ENCODE assay signal across 11 cellular contexts in the genomic region with DNA sequence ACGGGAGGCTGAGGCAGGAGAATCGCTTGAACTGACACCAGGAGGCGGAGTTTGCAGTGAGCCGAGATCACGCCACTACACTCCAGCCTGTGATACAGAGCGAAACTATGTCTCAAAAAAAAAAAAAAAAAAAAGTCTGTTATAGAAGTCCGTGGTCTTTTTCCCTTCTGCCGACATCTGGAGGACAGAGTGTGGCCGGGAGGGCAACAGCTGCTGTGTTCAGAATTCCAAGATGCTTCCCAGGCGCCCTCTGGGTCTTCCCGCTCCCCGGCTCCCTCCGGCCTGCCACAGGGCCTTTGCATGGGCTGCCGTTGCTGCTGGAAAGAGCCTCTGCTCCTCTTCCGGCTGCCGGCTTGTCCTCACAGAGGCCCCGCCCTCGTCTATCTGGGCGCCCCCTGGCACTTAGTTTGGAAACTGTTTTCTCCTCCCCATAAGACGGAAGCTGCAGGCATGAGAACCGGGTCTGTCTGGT. TPM values are rescaled to one million over a fixed set of nuclear protein-coding genes. Genes with fewer than 3 reads are reported as not detected.
DNase-seq lines count a peak whose midpoint lies in the region; ATAC-seq and TF ChIP-seq lines count a peak whose summit lies in the region.
"Had no signal": no experiment of that assay in that cellular context is flagged by ENCODE, and none has a peak within 500 bp of the region (broad histone marks: within the 10 kb centered on the region; RNA-seq: fewer than 3 reads in every experiment).

No MANE protein-coding gene starts in this region.

- no peak overlapping the region for H3K4me3 ChIP-seq in CD8-positive, alpha-beta memory T cell (ENCODE audit: low read length)
- no peak overlapping the region for H3K4me3 ChIP-seq in IMR-90 (ENCODE audit: insufficient read depth, low read depth, low read length)
- H3K4me3 ChIP-seq: coronary artery, left lung had no signal

- H3K4me1 Mint-ChIP-seq in CD8-positive, alpha-beta memory T cell = peaks cover 0 to 7% (median 0%) of the 10 kb centered on the region in 3 donors
- peaks cover 6% of the 10 kb centered on the region for H3K4me1 Mint-ChIP-seq in activated T-cell treated with anti-CD3 and anti-CD28 coated beads, Interleukin-2, amount 50 U/mL, for 24 hours (ENCODE audit: low read depth)
- H3K4me1 Mint-ChIP-seq in neural crest cell = no peaks in the 10 kb centered on the region

- CTCF ChIA-PET in CD8-positive, alpha-beta memory T cell (lab: Charles Lee) = no interaction called here
- CTCF ChIA-PET in IMR-90 (lab: Yijun Ruan, JAX) = no interaction called here

- intact Hi-C loops in IMR-90 (cut with micrococcal nuclease) = no loop called here

- no peaks in the 10 kb centered on the region for H3K9me3 ChIP-seq in CD8-positive, alpha-beta memory T cell (ENCODE audit: low read length)
- peaks cover 5% of the 10 kb centered on the region; the same call in 1 of the 2 replicates for H3K9me3 ChIP-seq in IMR-90 (ENCODE audit: control insufficient read depth, insufficient read depth, low read length)

- no peak overlapping the region for H4K5ac ChIP-seq in IMR-90 (ENCODE audit: low read depth, low read length)

- no peak overlapping the region for H2AFZ ChIP-seq in IMR-90 (replicated peaks; ENCODE audit: low read length, poor library complexity)

- no peak overlapping the region for H3K4ac ChIP-seq in IMR-90 (ENCODE audit: low read depth, low read length)

- H3K36me3 ChIP-seq in CD8-positive, alpha-beta memory T cell (ENCODE audit: insufficient read depth, low read length) = no peaks in the 10 kb centered on the region
- H3K36me3 ChIP-seq in IMR-90 (ENCODE audit: control insufficient read depth, insufficient read depth, low read length) = no peaks in the 10 kb centered on the region
- H3K36me3 ChIP-seq: left lung had no signal

- TF ChIP-seq POLR2A in IMR-90 (IDR thresholded peaks at IDR 0.05; ENCODE audit: low read depth, low read length) = no peak

- H4K91ac ChIP-seq in IMR-90 (ENCODE audit: insufficient read depth, low read depth, low read length) = no peak overlapping the region

- no peak overlapping the region for H2BK120ac ChIP-seq in IMR-90 (ENCODE audit: low read depth, low read length)

- BruUV-seq in IMR-90 (replicated peaks; lab: Mats Ljungman, UMichigan) = no TSS peak

- peaks cover 6% of the 10 kb centered on the region; the same call in 1 of the 2 replicates for H4K20me1 ChIP-seq in IMR-90 (ENCODE audit: insufficient read depth, low read length)

- no peak overlapping the region for H3K56ac ChIP-seq in IMR-90 (ENCODE audit: extremely low read depth, insufficient read depth, low read length)

- H2BK20ac ChIP-seq in IMR-90 (ENCODE audit: low read depth, low read length) = no peak overlapping the region

- no peak overlapping the region for H3K14ac ChIP-seq in IMR-90 (replicated peaks; ENCODE audit: low read depth, low read length)

- ATAC-seq in IMR-90 (ENCODE audit: low read depth) (no peak), GM18861 (IDR thresholded peaks at IDR 0.05; ENCODE audit: unreplicated experiment) (no peak), GM19452 (IDR thresholded peaks at IDR 0.05; ENCODE audit: unreplicated experiment) (no peak)
- ATAC-seq: left lung had no signal

- no peak overlapping the region for H3K18ac ChIP-seq in IMR-90 (ENCODE audit: low read depth, low read length)

- peaks cover 0 to 6% (median 2%) of the 10 kb centered on the region in 5 donors for H3K9me3 Mint-ChIP-seq in CD8-positive, alpha-beta memory T cell
- peaks cover 3% of the 10 kb centered on the region for H3K9me3 Mint-ChIP-seq in activated T-cell treated with anti-CD3 and anti-CD28 coated beads, Interleukin-2, amount 50 U/mL, for 24 hours
- H3K9me3 Mint-ChIP-seq in neural crest cell = no peaks in the 10 kb centered on the region

- in situ Hi-C loops in IMR-90 (cut with MboI; ENCODE audit: low sequenced_read_pairs) = no loop called here

- peaks cover 7% of the 10 kb centered on the region for H3K4me1 ChIP-seq in CD8-positive, alpha-beta memory T cell (ENCODE audit: insufficient read depth, low read length)
- peaks cover 10% of the 10 kb centered on the region; the same call in 1 of the 2 replicates for H3K4me1 ChIP-seq in IMR-90 (ENCODE audit: control insufficient read depth, insufficient read depth, low read length)

- no peak overlapping the region for H4K8ac ChIP-seq in IMR-90 (ENCODE audit: low read depth in 2 of 2, low read length in 2 of 2)

- H2BK5ac ChIP-seq in IMR-90 (ENCODE audit: low read depth, low read length, poor library complexity, severe bottlenecking) = no peak overlapping the region

- dilution Hi-C loops in IMR-90 (cut with HindIII; ENCODE audit: low sequenced_read_pairs, unreplicated experiment) = no loop called here

- no peak overlapping the region for H2AK5ac ChIP-seq in IMR-90 (ENCODE audit: low read depth, low read length)

- no peak overlapping the region for H3K9ac ChIP-seq in IMR-90 (ENCODE audit: low read depth, low read length)

- H3K27me3 ChIP-seq in CD8-positive, alpha-beta memory T cell (ENCODE audit: insufficient read depth, low read length, poor library complexity, severe bottlenecking) = peaks cover 10% of the 10 kb centered on the region
- peaks cover 6% of the 10 kb centered on the region; the same call in 1 of the 2 replicates for H3K27me3 ChIP-seq in IMR-90 (ENCODE audit: control insufficient read depth, insufficient read depth, low read length)

- WGBS in IMR-90 (ENCODE audit: extremely low coverage in 2 of 2, insufficient read length in 1 of 2), 2 experiments = 62% methylated on average over 14 of the region's 21 CpGs; no CpG with 5 or more reads in 1 of the 2 experiments

- H3K27ac ChIP-seq in CD8-positive, alpha-beta memory T cell (ENCODE audit: low read depth, low read length) = no peak overlapping the region
- no peak overlapping the region for H3K27ac ChIP-seq in IMR-90 (ENCODE audit: insufficient read depth, low read length)
- H3K27ac ChIP-seq: coronary artery, left lung had no signal

- H2BK15ac ChIP-seq in IMR-90 (ENCODE audit: low read depth, low read length) = no peak overlapping the region

- POLR2A ChIA-PET in CD8-positive, alpha-beta memory T cell (lab: Charles Lee) = no interaction called here
- POLR2A ChIA-PET in IMR-90 (lab: Charles Lee; ENCODE audit: unreplicated experiment) = no interaction called here

- no peak overlapping the region for H3K4me2 ChIP-seq in IMR-90 (ENCODE audit: low read depth, low read length)

- no peaks in the 10 kb centered on the region for H3K79me1 ChIP-seq in IMR-90 (ENCODE audit: low read depth in 1 of 2, low read length in 2 of 2)

- H3K23ac ChIP-seq in IMR-90 (ENCODE audit: low read depth, low read length) = no peak overlapping the region

- peak overlapping the region in 2 of 8 donors; percentile 21 to 74 for H3K27ac Mint-ChIP-seq in CD8-positive, alpha-beta memory T cell
- H3K27ac Mint-ChIP-seq in activated T-cell treated with anti-CD3 and anti-CD28 coated beads, Interleukin-2, amount 50 U/mL, for 24 hours = no peak overlapping the region
- no peak overlapping the region for H3K27ac Mint-ChIP-seq in neural crest cell (ENCODE audit: unreplicated experiment)

- TF ChIP-seq CTCF in IMR-90 (conservative IDR thresholded peaks at IDR 0.05; ENCODE audit: low read depth, low read length) (0 out of 2 replicates have a peak, but pooled peaks have one; percentile 12), neural crest cell (conservative IDR thresholded peaks at IDR 0.05) (no peak)

- DNase-seq in CD8-positive, alpha-beta memory T cell = peak in 2 of 5 donors; percentile 8 to 12
- DNase-seq in IMR-90 (peak; percentile 47), neural crest cell (ENCODE audit: low read depth, low spot score) (no peak), epidermal melanocyte (ENCODE audit: insufficient read length, low spot score) (no peak)
- peak; percentile 43 for DNase-seq in activated T-cell treated with anti-CD3 and anti-CD28 coated beads, Interleukin-2, amount 50 U/mL, for 24 hours
- DNase-seq in effector CD4-positive, alpha-beta T cell = no peak
- DNase-seq: left lung, NCI-H1694 treated with DMSO at 0.1 percent for 48 hours had no signal

- no peak for TF ChIP-seq RAD21 in IMR-90 (IDR thresholded peaks at IDR 0.05; ENCODE audit: low read length)

- H3K27me3 Mint-ChIP-seq in CD8-positive, alpha-beta memory T cell = peaks cover 2 to 7% of the 10 kb centered on the region in 2 donors
- peaks cover 11% of the 10 kb centered on the region for H3K27me3 Mint-ChIP-seq in activated T-cell treated with anti-CD3 and anti-CD28 coated beads, Interleukin-2, amount 50 U/mL, for 24 hours
- peaks cover 21% of the 10 kb centered on the region for H3K27me3 Mint-ChIP-seq in neural crest cell (ENCODE audit: low read depth)

- H3K9me1 ChIP-seq in IMR-90 (ENCODE audit: insufficient read depth, low read length) = no peaks in the 10 kb centered on the region

- H3K36me3 Mint-ChIP-seq in CD8-positive, alpha-beta memory T cell = no peaks in the 10 kb centered on the region
- H3K36me3 Mint-ChIP-seq in activated T-cell treated with anti-CD3 and anti-CD28 coated beads, Interleukin-2, amount 50 U/mL, for 24 hours (ENCODE audit: low read depth) = no peaks in the 10 kb centered on the region
- no peaks in the 10 kb centered on the region for H3K36me3 Mint-ChIP-seq in neural crest cell (ENCODE audit: low read depth)

- H3K4me3 Mint-ChIP-seq in CD8-positive, alpha-beta memory T cell = peak overlapping the region in 4 of 7 donors; percentile 29 to 55 (median 41)
- H3K4me3 Mint-ChIP-seq in activated T-cell treated with anti-CD3 and anti-CD28 coated beads, Interleukin-2, amount 50 U/mL, for 24 hours = peak overlapping the region; percentile 13
- H3K4me3 Mint-ChIP-seq in neural crest cell = peak overlapping the region; percentile 82

- H2AK9ac ChIP-seq in IMR-90 (replicated peaks; ENCODE audit: low read depth, low read length, poor library complexity) = no peak overlapping the region

TF ChIP-seq in IMR-90, 13 proteins besides CTCF, POLR2A, EP300 and RAD21 (continues in another document):
- TF ChIP-seq BHLHE40 (IDR thresholded peaks at IDR 0.05; ENCODE audit: low read depth, low read length) (no peak), FOS (IDR thresholded peaks at IDR 0.05; ENCODE audit: low read depth, low read length) (no peak), NFE2L2 (IDR thresholded peaks at IDR 0.05; ENCODE audit: low read depth, low read length) (no peak), RFX5 (IDR thresholded peaks at IDR 0.05; ENCODE audit: low read depth, low read length) (no peak)

RNA-seq across cellular contexts. Expression of a gene that starts 2.4 kb away (rescaled TPM):
- under 1 TPM; 0.31 to 0.42 TPM for total RNA-seq in CD8-positive, alpha-beta memory T cell
- 0.40 TPM for polyA plus RNA-seq in CD8-positive, alpha-beta memory T cell
- total RNA-seq in IMR-90 (2012; rRNA removed) = 1.6 and 1.7 TPM in 2 replicates
- polyA plus RNA-seq in IMR-90 (2012; rRNA removed) = 5.8 and 6.1 TPM in 2 replicates
- polyA plus RNA-seq in IMR-90 (2012; cell fraction: cytosol; rRNA removed) = 4.9 and 8.1 TPM in 2 replicates
- polyA plus RNA-seq in IMR-90 (2012; cell fraction: nucleus; rRNA removed; ENCODE audit: low replicate concordance) = 12.2 and 35.8 TPM in 2 replicates
- 10.7 and 13.2 TPM in 2 replicates for total RNA-seq in neural crest cell

RNA-seq across cellular contexts. Expression of a gene that starts 54.5 kb away (rescaled TPM):
- not detected for total RNA-seq in CD8-positive, alpha-beta memory T cell
- polyA plus RNA-seq in CD8-positive, alpha-beta memory T cell = not detected
- not detected in 2 replicates for total RNA-seq in IMR-90 (2012; rRNA removed)
- polyA plus RNA-seq in IMR-90 (2012; rRNA removed) = not detected in 2 replicates
- polyA plus RNA-seq in IMR-90 (2012; cell fraction: cytosol; rRNA removed) = not detected in 2 replicates
- polyA plus RNA-seq in IMR-90 (2012; cell fraction: nucleus; rRNA removed; ENCODE audit: low replicate concordance) = not detected in 2 replicates
- total RNA-seq in neural crest cell = 0.19 and 0.30 TPM in 2 replicates
- total RNA-seq: left lung had no signal

Comparison
In these comparisons a context has a peak if more than half of its experiments do, and no peak if none do; other contexts are left out.
1. DNase-seq: peak in IMR-90 (single experiment) and activated T-cell treated with anti-CD3 and anti-CD28 coated beads, Interleukin-2, amount 50 U/mL, for 24 hours (single experiment); none in neural crest cell (single experiment), epidermal melanocyte (single experiment) and effector CD4-positive, alpha-beta T cell (single experiment).
2. H3K4me3 Mint-ChIP-seq: peak in every context shown above with its lines; median percentile 82 in neural crest cell; 41 in CD8-positive, alpha-beta memory T cell; 13 in activated T-cell treated with anti-CD3 and anti-CD28 coated beads, Interleukin-2, amount 50 U/mL, for 24 hours.